23 cellular contexts compared by ENCODE assay signal in genomic region chr7:103480771-103481170, GRCh38.
"Had no signal": no experiment of that assay in that cellular context is flagged by ENCODE, and none has a peak within 500 bp of the region (broad histone marks: within the 10 kb centered on the region; RNA-seq: fewer than 3 reads in every experiment).

No MANE protein-coding gene starts in this region.

- H3K27ac ChIP-seq: stomach, suprapubic skin, testis, thoracic aorta, thyroid gland, tibial artery, tibial nerve, transverse colon, upper lobe of left lung, upper lobe of right lung, uterus, vagina had no signal

- H3K4me1 ChIP-seq: stomach, suprapubic skin, testis, thyroid gland, tibial artery, tibial nerve, transverse colon, upper lobe of left lung, upper lobe of right lung, uterus, vagina had no signal

- H3K27me3 ChIP-seq: stomach, suprapubic skin, testis, thyroid gland, tibial artery, tibial nerve, upper lobe of left lung, upper lobe of right lung, uterus, vagina had no signal

- H3K36me3 ChIP-seq: stomach, suprapubic skin, thoracic aorta, thyroid gland, tibial artery, transverse colon, upper lobe of left lung, upper lobe of right lung, uterus, vagina had no signal

- H3K9me3 ChIP-seq: stomach, suprapubic skin, testis, thoracic aorta, thyroid gland, tibial artery, tibial nerve, transverse colon, upper lobe of left lung, upper lobe of right lung, uterus, vagina had no signal

- DNase-seq: stimulated activated CD4-positive, alpha-beta T cell treated with anti-CD3 and anti-CD28 coated beads, Interleukin-2, amount 100 ng/mL, for 48 hours; stimulated activated CD4-positive, alpha-beta T cell treated with anti-CD3 and anti-CD28 coated beads, Interleukin-4, amount 100 ng/mL, for 1 hour; stimulated activated CD4-positive, alpha-beta T cell treated with anti-CD3 and anti-CD28 coated beads, Interleukin-4, amount 100 ng/mL, for 24 hours; stimulated activated CD4-positive, alpha-beta T cell treated with anti-CD3 and anti-CD28 coated beads, Interleukin-4, amount 100 ng/mL, for 4 hours; stimulated activated CD8-positive, alpha-beta memory T cell treated with anti-CD3 and anti-CD28 coated beads, Interleukin-4, amount 100 ng/mL, for 48 hours; stimulated activated naive B cell treated with anti-CD40 and anti-IgM and Interleukin-4, amounts not matched to agents 10 μg/mL and 1 μg/mL and 100 μg/mL, for 72 hours; stimulated activated naive CD4-positive, alpha-beta T cell; stimulated activated naive CD4-positive, alpha-beta T cell treated with Interleukin-2 at 50 U/mL for 16 hours; stimulated activated naive CD8-positive, alpha-beta T cell treated with anti-CD3 and anti-CD28 coated beads, Interleukin-15, amount 100 ng/mL, for 72 hours; stimulated activated naive CD8-positive, alpha-beta T cell treated with anti-CD3 and anti-CD28 coated beads, Interleukin-15, Interleukin-2, amounts not matched to agents 100 U/mL and 50 U/mL, for 24 hours; stomach; substantia nigra; testis; thyroid gland; tibial artery; transverse colon; upper lobe of left lung; upper lobe of right lung; uterus had no signal

- H3K4me3 ChIP-seq: stomach, suprapubic skin, testis, thoracic aorta, thyroid gland, tibial artery, tibial nerve, transverse colon, upper lobe of left lung, upper lobe of right lung, uterus, vagina had no signal
